8 cellular contexts compared by ENCODE assay signal in genomic region chr6:107957165-107957908, GRCh38. TPM values are rescaled to one million over a fixed set of nuclear protein-coding genes. Genes with fewer than 3 reads are reported as not detected.
DNase-seq lines count a peak whose midpoint lies in the region; ATAC-seq lines count a peak whose summit lies in the region.

No MANE protein-coding gene starts in this region.

- H3K27ac Mint-ChIP-seq in activated CD8-positive, alpha-beta T cell treated with anti-CD3 and anti-CD28 coated beads, Interleukin-2, amount 10 ng/mL, durations not matched to agents 7 days and 5 days: peak overlapping the region; percentile 98

- ATAC-seq in HG02840 (IDR thresholded peaks at IDR 0.05; ENCODE audit: low FRiP score, unreplicated experiment): peak; percentile 30
- ATAC-seq in activated CD8-positive, alpha-beta T cell treated with anti-CD3 and anti-CD28 coated beads, Interleukin-2, amount 10 ng/mL, durations not matched to agents 7 days and 5 days: peak; percentile 47

- H3K4me1 Mint-ChIP-seq in activated CD8-positive, alpha-beta T cell treated with anti-CD3 and anti-CD28 coated beads, Interleukin-2, amount 10 ng/mL, durations not matched to agents 7 days and 5 days (ENCODE audit: low read depth): peaks cover 28% of the 10 kb centered on the region

- H3K9ac ChIP-seq in endocrine pancreas (ENCODE audit: control insufficient read depth, insufficient read depth, low read length): peak overlapping the region; percentile 90

- POLR2A ChIA-PET in activated CD8-positive, alpha-beta T cell treated with anti-CD3 and anti-CD28 coated beads, Interleukin-2, amount 10 ng/mL, durations not matched to agents 7 days and 5 days (lab: Charles Lee): interaction anchor here (0.6 to 1.6 kb wide), 4 partner anchors 11 to 221 kb away, joined by 3 to 11 read pairs (median 4); partner anchors contain the start of gene SCML4

- peak overlapping the region; percentile 100 for H3K4me3 ChIP-seq in endocrine pancreas (ENCODE audit: control insufficient read depth, insufficient read depth, low read length)

- CTCF ChIA-PET in activated CD8-positive, alpha-beta T cell treated with anti-CD3 and anti-CD28 coated beads, Interleukin-2, amount 10 ng/mL, durations not matched to agents 7 days and 5 days (lab: Charles Lee): interaction anchor here (0.9 to 1.8 kb wide), 4 partner anchors 24 to 227 kb away, joined by 3 to 7 read pairs (median 4); no protein-coding TSS in a partner anchor

- peaks cover 8% of the 10 kb centered on the region for H3K27me3 Mint-ChIP-seq in activated CD8-positive, alpha-beta T cell treated with anti-CD3 and anti-CD28 coated beads, Interleukin-2, amount 10 ng/mL, durations not matched to agents 7 days and 5 days (ENCODE audit: low read depth)

- peak overlapping the region; percentile 95 for H3K4me3 Mint-ChIP-seq in activated CD8-positive, alpha-beta T cell treated with anti-CD3 and anti-CD28 coated beads, Interleukin-2, amount 10 ng/mL, durations not matched to agents 7 days and 5 days

- DNase-seq in NCI-H2227 (lab: John Stamatoyannopoulos, UW; ENCODE audit: unreplicated experiment) (peak; percentile 40), NCI-H2227 treated with DMSO at 0.1 percent for 48 hours (lab: John Stamatoyannopoulos, UW) (no peak), NCI-H748 (lab: John Stamatoyannopoulos, UW; ENCODE audit: unreplicated experiment) (peak; percentile 63), midbrain (lab: John Stamatoyannopoulos, UW) (peak; percentile 30)
- DNase-seq in activated CD8-positive, alpha-beta T cell treated with anti-CD3 and anti-CD28 coated beads, Interleukin-2, amount 10 ng/mL, durations not matched to agents 7 days and 5 days: peak; percentile 78
- DNase-seq in stimulated activated CD8-positive, alpha-beta memory T cell treated with anti-CD3 and anti-CD28 coated beads, Interleukin-2, amount 100 ng/mL, for 1 hour (ENCODE audit: low read depth in 2 of 2): peak; percentile 1 to 19

- H3K9me3 Mint-ChIP-seq in activated CD8-positive, alpha-beta T cell treated with anti-CD3 and anti-CD28 coated beads, Interleukin-2, amount 10 ng/mL, durations not matched to agents 7 days and 5 days (ENCODE audit: insufficient read depth): no peaks in the 10 kb centered on the region

- no peaks in the 10 kb centered on the region for H3K36me3 ChIP-seq in endocrine pancreas (ENCODE audit: control insufficient read depth, insufficient read depth, low read length)

- H3K9me3 ChIP-seq in endocrine pancreas (ENCODE audit: control insufficient read depth, low read length): no peaks in the 10 kb centered on the region

- peaks cover 19% of the 10 kb centered on the region for H3K36me3 Mint-ChIP-seq in activated CD8-positive, alpha-beta T cell treated with anti-CD3 and anti-CD28 coated beads, Interleukin-2, amount 10 ng/mL, durations not matched to agents 7 days and 5 days (ENCODE audit: low read depth)

- no peaks in the 10 kb centered on the region for H3K4me1 ChIP-seq in endocrine pancreas (ENCODE audit: control insufficient read depth, insufficient read depth, low read length)

- H3K27me3 ChIP-seq in endocrine pancreas (ENCODE audit: control insufficient read depth, insufficient read depth, low read length): no peaks in the 10 kb centered on the region

RNA-seq across cellular contexts. Expression of gene SEC63, which starts 0.7 kb away (rescaled TPM):
- 10 to 100 TPM; 60.4 to 72.6 TPM for total RNA-seq in activated CD8-positive, alpha-beta T cell treated with anti-CD3 and anti-CD28 coated beads, Interleukin-2, amount 10 ng/mL, durations not matched to agents 7 days and 5 days
